In genomic region chr15:51776952-51777574, GRCh38 we compare ENCODE assay signal across 1 cellular context.
TF ChIP-seq lines count a peak whose summit lies in the region.

No MANE protein-coding gene starts in this region.

TF ChIP-seq in HEK293, 187 proteins besides CTCF, POLR2A, EP300 and RAD21 (continued from another document):
- TF ChIP-seq TSHZ1 (tag by site-specific recombination; IDR thresholded peaks at IDR 0.05; ENCODE audit: borderline replicate concordance): no peak
- TF ChIP-seq PRDM10 (tag by site-specific recombination; IDR thresholded peaks at IDR 0.05): no peak
- no peak for TF ChIP-seq SP3 (tag by site-specific recombination; IDR thresholded peaks at IDR 0.05)
